ENCODE assay signal across 1 cellular context in the genomic region with DNA sequence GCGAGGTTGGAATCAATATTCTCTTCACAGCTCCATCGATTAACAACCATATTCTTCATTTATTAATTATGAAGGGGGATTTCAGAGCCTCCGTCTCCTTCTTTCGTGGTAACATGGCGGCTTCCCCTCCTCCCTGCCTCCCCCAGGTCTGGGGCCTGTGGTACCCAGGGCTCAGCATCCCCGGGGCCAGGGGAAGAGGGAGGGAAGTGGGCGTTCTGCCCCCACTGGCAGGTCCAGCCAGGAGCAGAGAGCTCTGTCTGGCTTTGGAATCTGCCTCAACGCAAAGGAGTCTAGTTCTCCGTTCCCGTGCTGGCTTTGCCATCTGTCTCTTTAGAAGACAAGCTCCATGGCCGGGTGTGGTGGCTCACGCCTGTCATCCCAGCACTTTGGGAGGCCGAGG.
TF ChIP-seq lines count a peak whose summit lies in the region.

No MANE protein-coding gene starts in this region.

TF ChIP-seq in SK-N-SH, 30 proteins besides CTCF, POLR2A, EP300 and RAD21 (continued from another document):
- TF ChIP-seq, protein P1, sequence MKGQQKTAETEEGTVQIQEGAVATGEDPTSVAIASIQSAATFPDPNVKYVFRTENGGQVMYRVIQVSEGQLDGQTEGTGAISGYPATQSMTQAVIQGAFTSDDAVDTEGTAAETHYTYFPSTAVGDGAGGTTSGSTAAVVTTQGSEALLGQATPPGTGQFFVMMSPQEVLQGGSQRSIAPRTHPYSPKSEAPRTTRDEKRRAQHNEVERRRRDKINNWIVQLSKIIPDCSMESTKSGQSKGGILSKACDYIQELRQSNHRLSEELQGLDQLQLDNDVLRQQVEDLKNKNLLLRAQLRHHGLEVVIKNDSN (IDR thresholded peaks at IDR 0.05; ENCODE audit: borderline replicate concordance, low read depth) = no peak
- TF ChIP-seq FOSL2 (IDR thresholded peaks at IDR 0.05; ENCODE audit: borderline replicate concordance, low read depth) (no peak), SIN3A (IDR thresholded peaks at IDR 0.05; ENCODE audit: borderline replicate concordance, low read depth, low read length) (no peak), TAF1 (IDR thresholded peaks at IDR 0.05; ENCODE audit: borderline replicate concordance, low read depth, low read length) (no peak), YY1 (IDR thresholded peaks at IDR 0.05; ENCODE audit: low read depth) (no peak), TEAD4 (IDR thresholded peaks at IDR 0.05; ENCODE audit: borderline replicate concordance, insufficient read depth) (no peak), RFX5 (IDR thresholded peaks at IDR 0.05; ENCODE audit: low read length) (no peak), POLR2AphosphoS5 (IDR thresholded peaks at IDR 0.05; ENCODE audit: low read depth, low read length) (no peak), RXRA (IDR thresholded peaks at IDR 0.05; ENCODE audit: borderline replicate concordance, low read depth) (no peak), GABPA (IDR thresholded peaks at IDR 0.05; ENCODE audit: low read depth) (no peak), FOXM1 (IDR thresholded peaks at IDR 0.05; ENCODE audit: low read depth) (no peak), MEF2A (IDR thresholded peaks at IDR 0.05; ENCODE audit: borderline replicate concordance, low read depth) (no peak)
- TF ChIP-seq, protein P2, sequence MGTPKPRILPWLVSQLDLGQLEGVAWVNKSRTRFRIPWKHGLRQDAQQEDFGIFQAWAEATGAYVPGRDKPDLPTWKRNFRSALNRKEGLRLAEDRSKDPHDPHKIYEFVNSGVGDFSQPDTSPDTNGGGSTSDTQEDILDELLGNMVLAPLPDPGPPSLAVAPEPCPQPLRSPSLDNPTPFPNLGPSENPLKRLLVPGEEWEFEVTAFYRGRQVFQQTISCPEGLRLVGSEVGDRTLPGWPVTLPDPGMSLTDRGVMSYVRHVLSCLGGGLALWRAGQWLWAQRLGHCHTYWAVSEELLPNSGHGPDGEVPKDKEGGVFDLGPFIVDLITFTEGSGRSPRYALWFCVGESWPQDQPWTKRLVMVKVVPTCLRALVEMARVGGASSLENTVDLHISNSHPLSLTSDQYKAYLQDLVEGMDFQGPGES (IDR thresholded peaks at IDR 0.05; ENCODE audit: low read depth, low read length) = no peak
TF ChIP-seq in SK-N-SH: peak in this region for 0.
